ENCODE assay signal across 14 cellular contexts in the genomic region with DNA sequence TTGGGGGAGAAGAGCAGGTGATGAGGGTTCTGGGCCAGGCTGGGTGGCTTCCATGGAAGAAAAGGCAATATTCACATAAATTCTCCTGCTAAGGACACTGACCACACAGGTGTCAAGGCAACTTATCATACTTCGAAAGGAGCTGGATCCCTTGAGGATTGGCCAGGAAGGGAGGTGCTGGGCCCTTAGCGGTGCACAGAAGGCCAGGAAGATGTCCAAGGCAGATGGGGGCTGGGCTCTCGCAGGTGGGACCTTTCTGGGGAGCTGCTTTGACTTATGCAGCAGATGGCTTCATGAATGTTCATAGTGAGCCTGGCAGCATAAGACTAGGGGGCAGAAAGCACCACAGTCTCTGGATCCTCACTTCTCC. TPM values are rescaled to one million over a fixed set of nuclear protein-coding genes. Genes with fewer than 3 reads are reported as not detected.
DNase-seq lines count a peak whose midpoint lies in the region; ATAC-seq, FAIRE-seq and TF ChIP-seq lines count a peak whose summit lies in the region.
"Had no signal": no experiment of that assay in that cellular context is flagged by ENCODE, and none has a peak within 500 bp of the region (broad histone marks: within the 10 kb centered on the region; RNA-seq: fewer than 3 reads in every experiment).

No MANE protein-coding gene starts in this region.

- CTCF ChIA-PET in A549 (lab: Yijun Ruan, JAX) (interaction anchor here (0.7 to 12.3 kb wide), 9 partner anchors 9 to 465 kb away, joined by 3 to 139 read pairs (median 6); a partner anchor contains a TSS), HCT116 (lab: Charles Lee) (interaction anchor here (1.0 to 2.1 kb wide), 6 partner anchors 9 to 96 kb away, joined by 3 to 49 read pairs (median 8); a partner anchor contains a TSS)

- H2AK5ac ChIP-seq in neuronal stem cell (ENCODE audit: low read depth, low read length), result no peak overlapping the region

- H3K4ac ChIP-seq in neuronal stem cell (ENCODE audit: low read length), result no peak overlapping the region

- no peak overlapping the region for H4K91ac ChIP-seq in neuronal stem cell (ENCODE audit: low read depth, low read length, poor library complexity)

- H3K14ac ChIP-seq in neuronal stem cell (ENCODE audit: low read length), result no peak overlapping the region

- H4K20me1 ChIP-seq in HCT116 (ENCODE audit: insufficient read depth), result no peaks in the 10 kb centered on the region

- TF ChIP-seq POLR2A in A549 (IDR thresholded peaks at IDR 0.05; ENCODE audit: low read length) (no peak), HCT116 (IDR thresholded peaks at IDR 0.05; ENCODE audit: borderline replicate concordance, extremely low read depth, insufficient read depth, insufficient read length) (no peak)

- no peak overlapping the region for H3K4me2 ChIP-seq in A549
- H3K4me2 ChIP-seq in HCT116 (ENCODE audit: low read length), result no peak overlapping the region
- H3K4me2 ChIP-seq in neuronal stem cell (ENCODE audit: insufficient read depth, low read length, poor library complexity, severe bottlenecking), result no peak overlapping the region

- no peak for FAIRE-seq in A549 (lab: Jason Lieb, UNC)
- FAIRE-seq: keratinocyte, TTC549 had no signal

- H3K4me1 Mint-ChIP-seq in stimulated activated naive CD8-positive, alpha-beta T cell treated with anti-CD3 and anti-CD28 coated beads, Interleukin-15, amount 100 ng/mL, for 72 hours, result peaks cover 45% of the 10 kb centered on the region

- RAD21 ChIA-PET in HCT116 (lab: Charles Lee; ENCODE audit: low non-redundant PET in 1 of 2, low total read pairs in 2 of 2, uncharacterized antibody in 2 of 2, unreplicated experiment in 2 of 2), result interaction anchor here (0.8 to 1.4 kb wide), 3 partner anchors 9 to 12 kb away, joined by 3 to 11 read pairs (median 4); no protein-coding TSS in a partner anchor

- DNase-seq in A549 (ENCODE audit: low read depth in 1 of 2, low spot score in 1 of 2), result no peak
- no peak for DNase-seq in HCT116 (ENCODE audit: low read depth, low spot score)
- DNase-seq in dorsolateral prefrontal cortex, result peak in 1 of 10 donors; percentile 37
- no peak for DNase-seq in neuronal stem cell (ENCODE audit: low spot score)
- DNase-seq in stimulated activated naive CD8-positive, alpha-beta T cell treated with anti-CD3 and anti-CD28 coated beads, Interleukin-15, amount 100 ng/mL, for 72 hours, result no peak
- no peak for DNase-seq in BE2C
- DNase-seq in CD1c-positive myeloid dendritic cell (ENCODE audit: extremely low spot score), result no peak
- DNase-seq: activated T-cell treated with anti-CD3 and anti-CD28 coated beads for 4 hours, NCI-H2081 treated with DMSO at 0.1 percent for 48 hours had no signal

- no peaks in the 10 kb centered on the region for H3K9me3 ChIP-seq in A549
- no peaks in the 10 kb centered on the region for H3K9me3 ChIP-seq in HCT116 (ENCODE audit: control insufficient read depth in 1 of 2, insufficient read depth in 1 of 2, low read depth in 1 of 2, low read length in 2 of 2)
- H3K9me3 ChIP-seq in neuronal stem cell (replicated peaks in 1 of 2; ENCODE audit: control insufficient read depth in 2 of 2, insufficient read depth in 1 of 2, low read depth in 1 of 2, low read length in 2 of 2), result peaks cover 0 to 1% of the 10 kb centered on the region in 2 donors
- H3K9me3 ChIP-seq in BE2C, result no peaks in the 10 kb centered on the region
- H3K9me3 ChIP-seq: breast epithelium, upper lobe of left lung had no signal

- WGBS in A549 (ENCODE audit: missing lambda C conversion rate), result 53% methylated on average over 3 of the region's 3 CpGs
- no CpG with 5 or more reads among the region's 3 CpGs for WGBS in neuronal stem cell (ENCODE audit: extremely low coverage in 2 of 2, insufficient read length in 2 of 2, insufficient replicate concordance in 1 of 2), 2 donors

- H2BK12ac ChIP-seq in neuronal stem cell (ENCODE audit: low read length), result no peak overlapping the region

- H3K36me3 ChIP-seq in HCT116 (ENCODE audit: control insufficient read depth in 1 of 2, insufficient read depth in 2 of 2, low read length in 2 of 2) (peaks cover 9 to 41% of the 10 kb centered on the region in 2 experiments; a peak in 3 of 4 replicates), neuronal stem cell (replicated peaks in 1 of 2; ENCODE audit: control insufficient read depth in 2 of 2, insufficient read depth in 2 of 2, low read length in 2 of 2) (peaks cover 32 to 62% of the 10 kb centered on the region in 2 donors), BE2C (peaks cover 18% of the 10 kb centered on the region)
- H3K36me3 ChIP-seq: breast epithelium had no signal

- peak overlapping the region in 1 of 2 donors; percentile 2 for H3K27ac Mint-ChIP-seq in stimulated activated naive CD8-positive, alpha-beta T cell treated with anti-CD3 and anti-CD28 coated beads, Interleukin-15, amount 100 ng/mL, for 72 hours

- H3K4me3 Mint-ChIP-seq in stimulated activated naive CD8-positive, alpha-beta T cell treated with anti-CD3 and anti-CD28 coated beads, Interleukin-15, amount 100 ng/mL, for 72 hours, result no peak overlapping the region

- H3K9ac ChIP-seq in HCT116 (ENCODE audit: low read length), result no peak overlapping the region
- no peak overlapping the region for H3K9ac ChIP-seq in neuronal stem cell (ENCODE audit: low read depth, low read length, poor library complexity)

- BruUV-seq in HCT116 (replicated peaks; lab: Mats Ljungman, UMichigan), result no TSS peak

- H3K79me2 ChIP-seq in HCT116 (ENCODE audit: insufficient read depth, low read length), result peaks cover 22% of the 10 kb centered on the region

- H3K9me2 ChIP-seq in HCT116 (ENCODE audit: insufficient read depth), result no peaks in the 10 kb centered on the region

- TF ChIP-seq EP300 in A549 (IDR thresholded peaks at IDR 0.05), result no peak

- no peak overlapping the region for H3K23ac ChIP-seq in neuronal stem cell (ENCODE audit: low read depth, low read length, poor library complexity)

- no peak for TF ChIP-seq RAD21 in A549 (conservative IDR thresholded peaks at IDR 0.05 in 1 of 2, IDR thresholded peaks at IDR 0.05 in 1 of 2)
- TF ChIP-seq RAD21 in HCT116 (IDR thresholded peaks at IDR 0.05; ENCODE audit: low read depth), result no peak

- intact Hi-C loops in HCT116 (cut with micrococcal nuclease), result no loop called here
- intact Hi-C loops in dorsolateral prefrontal cortex (cut with DNase I), result no loop called here

- no peak for TF ChIP-seq CTCF in A549 (IDR thresholded peaks at IDR 0.05)
- no peak for TF ChIP-seq CTCF in HCT116 (IDR thresholded peaks at IDR 0.05 in 2 of 3, conservative IDR thresholded peaks at IDR 0.05 in 1 of 3; ENCODE audit: borderline replicate concordance in 1 of 3, insufficient read depth in 1 of 3, low read depth in 2 of 3, low read length in 2 of 3)
- peak in 6 of 56 donors; percentile 1 to 13 (median 2) for TF ChIP-seq CTCF in dorsolateral prefrontal cortex (IDR thresholded peaks at IDR 0.05 in 54 of 56, conservative IDR thresholded peaks at IDR 0.05 in 2 of 56; ENCODE audit: low read depth in 1 of 56, partially characterized antibody in 56 of 56)
- no peak for TF ChIP-seq CTCF in BE2C (IDR thresholded peaks at IDR 0.05; ENCODE audit: low read depth, low read length)

- ATAC-seq in A549 (no peak), HCT116 (no peak), HG03039 (IDR thresholded peaks at IDR 0.05; ENCODE audit: unreplicated experiment) (no peak)
- ATAC-seq in stimulated activated naive CD8-positive, alpha-beta T cell treated with anti-CD3 and anti-CD28 coated beads, Interleukin-15, amount 100 ng/mL, for 72 hours, result no peak

- H3K18ac ChIP-seq in neuronal stem cell (ENCODE audit: low read length), result no peak overlapping the region

- H3K27ac ChIP-seq in A549, result 0 out of 6 replicates have a peak overlapping the region, but pooled peaks of 1 of the 2 experiments have one; percentile 10
- H3K27ac ChIP-seq in HCT116 (ENCODE audit: low read depth, low read length), result 0 out of 2 replicates have a peak overlapping the region, but pooled peaks have one; percentile 6
- H3K27ac ChIP-seq in dorsolateral prefrontal cortex, result peak overlapping the region in 47 of 59 donors; percentile 4 to 100 (median 60)
- peak overlapping the region; percentile 1 for H3K27ac ChIP-seq in neuronal stem cell (replicated peaks; ENCODE audit: low read length)

- no peak overlapping the region for H2BK5ac ChIP-seq in neuronal stem cell (ENCODE audit: low read length)

- no peaks in the 10 kb centered on the region for H3K9me3 Mint-ChIP-seq in stimulated activated naive CD8-positive, alpha-beta T cell treated with anti-CD3 and anti-CD28 coated beads, Interleukin-15, amount 100 ng/mL, for 72 hours

- no peak overlapping the region for H3K4me3 ChIP-seq in A549
- H3K4me3 ChIP-seq in HCT116 (replicated peaks in 1 of 2; ENCODE audit: low read depth in 1 of 2, low read length in 2 of 2), result no peak overlapping the region
- peak overlapping the region in 1 of 59 donors; percentile 17 for H3K4me3 ChIP-seq in dorsolateral prefrontal cortex
- H3K4me3 ChIP-seq in neuronal stem cell (ENCODE audit: low read length in 2 of 2), result no peak overlapping the region
- no peak overlapping the region for H3K4me3 ChIP-seq in BE2C (ENCODE audit: low read depth, low read length)
- H3K4me3 ChIP-seq: breast epithelium, upper lobe of left lung had no signal

- H4K8ac ChIP-seq in neuronal stem cell (ENCODE audit: low read depth, low read length), result no peak overlapping the region

- no peak overlapping the region for H2BK120ac ChIP-seq in neuronal stem cell (ENCODE audit: low read depth, low read length)

- H2BK15ac ChIP-seq in neuronal stem cell (ENCODE audit: low read length), result no peak overlapping the region

- H3K4me1 ChIP-seq in A549 (peaks cover 50% of the 10 kb centered on the region), HCT116 (ENCODE audit: control insufficient read depth in 1 of 2, insufficient read depth in 2 of 2, low read length in 2 of 2) (peaks cover 26 to 60% of the 10 kb centered on the region in 2 experiments), neuronal stem cell (ENCODE audit: control insufficient read depth in 2 of 2, insufficient read depth in 1 of 2, low read depth in 1 of 2, low read length in 2 of 2) (peaks cover 9 to 11% of the 10 kb centered on the region in 2 donors), BE2C (no peaks in the 10 kb centered on the region; the same call in none of the 2 replicates)

- POLR2A ChIA-PET in A549 (lab: Yijun Ruan, JAX), result interaction anchor here (1.0 to 1.4 kb wide), 4 partner anchors 9 to 105 kb away, joined by 4 to 7 read pairs (median 4); a partner anchor contains a TSS
- POLR2A ChIA-PET in HCT116 (lab: Charles Lee), result interaction anchor here (0.7 to 1.8 kb wide), 3 partner anchors 13 to 393 kb away, joined by 3 to 9 read pairs (median 3); a partner anchor contains a TSS

- peaks cover 15% of the 10 kb centered on the region for H3K79me1 ChIP-seq in neuronal stem cell (ENCODE audit: low read depth, low read length)

- no peaks in the 10 kb centered on the region for H3K27me3 Mint-ChIP-seq in stimulated activated naive CD8-positive, alpha-beta T cell treated with anti-CD3 and anti-CD28 coated beads, Interleukin-15, amount 100 ng/mL, for 72 hours

- H3K27me3 ChIP-seq in HCT116 (ENCODE audit: insufficient read depth, low read length) (no peaks in the 10 kb centered on the region), dorsolateral prefrontal cortex (no peaks in the 10 kb centered on the region), neuronal stem cell (ENCODE audit: control insufficient read depth in 3 of 3, insufficient read depth in 3 of 3, low read depth in 1 of 3, low read length in 3 of 3) (no peaks in the 10 kb centered on the region), BE2C (no peaks in the 10 kb centered on the region)
- H3K27me3 ChIP-seq: breast epithelium, upper lobe of left lung had no signal

- H2AFZ ChIP-seq in HCT116 (ENCODE audit: low read depth, low read length, poor library complexity, severe bottlenecking) (no peak overlapping the region), neuronal stem cell (ENCODE audit: low read length) (no peak overlapping the region)

RNA-seq across cellular contexts. Expression of a gene that starts 3.9 kb away (rescaled TPM):
- polyA plus RNA-seq in A549 (2011; rRNA removed) (512 and 724 TPM in 2 replicates), A549 (2017; fragmentation: RNase III; extraction: RNeasy Plus Mini Kit Qiagen cat#74134 plus additional on column Dnase treatment) (493 to 547 TPM (median 530 TPM) in 3 replicates)
- polyA plus RNA-seq in A549 (2012; cell fraction: cytosol; rRNA removed), result 639 and 645 TPM in 2 replicates
- polyA plus RNA-seq in A549 (2012; cell fraction: nucleus; rRNA removed), result 264 and 317 TPM in 2 replicates
- 238 and 252 TPM in 2 replicates for polyA minus RNA-seq in A549 (2011; rRNA and poly(A)+ RNA removed)
- total RNA-seq in HCT116 (2021; ENCODE audit: unreplicated experiment) (355 TPM), dorsolateral prefrontal cortex (100 to 1,000 TPM; 216 to 509 (median 301) TPM)
- polyA plus RNA-seq in HCT116 (2012), result 349 and 393 TPM in 2 replicates
- polyA plus RNA-seq in neuronal stem cell (2013, experiment 1 of 2), result 879 TPM
- 873 TPM for polyA plus RNA-seq in neuronal stem cell (2013, experiment 2 of 2)
- 1,347 TPM for polyA plus RNA-seq in BE2C (2012; ENCODE audit: insufficient read depth, insufficient read length, low read depth)

RNA-seq across cellular contexts. Expression of a gene that starts 4.7 kb away (rescaled TPM):
- 8.1 and 9.1 TPM in 2 replicates for polyA plus RNA-seq in A549 (2011; rRNA removed)
- 7.8 and 8.3 TPM in 2 replicates for polyA plus RNA-seq in A549 (2012; cell fraction: cytosol; rRNA removed)
- polyA plus RNA-seq in A549 (2012; cell fraction: nucleus; rRNA removed), result 28.7 and 33.2 TPM in 2 replicates
- polyA plus RNA-seq in A549 (2017; fragmentation: RNase III; extraction: RNeasy Plus Mini Kit Qiagen cat#74134 plus additional on column Dnase treatment), result 3.4 to 5.4 TPM (median 4.1 TPM) in 3 replicates
- 7.1 and 7.8 TPM in 2 replicates for polyA minus RNA-seq in A549 (2011; rRNA and poly(A)+ RNA removed)
- total RNA-seq in HCT116 (2021; ENCODE audit: unreplicated experiment), result 6.2 TPM
- 3.2 and 3.3 TPM in 2 replicates for polyA plus RNA-seq in HCT116 (2012)
- 10 to 100 TPM in 45 of 120 experiments, 1 to 10 TPM in 75; 3.2 to 19.4 (median 9.0) TPM for total RNA-seq in dorsolateral prefrontal cortex
- 7.0 TPM for polyA plus RNA-seq in neuronal stem cell (2013, experiment 1 of 2)
- 6.2 TPM for polyA plus RNA-seq in neuronal stem cell (2013, experiment 2 of 2)
- polyA plus RNA-seq in BE2C (2012; ENCODE audit: insufficient read depth, insufficient read length, low read depth), result 2.2 TPM

RNA-seq across cellular contexts. Expression of a gene that starts 9.1 kb away (rescaled TPM):
- 112 and 115 TPM in 2 replicates for polyA plus RNA-seq in A549 (2011; rRNA removed)
- 261 and 312 TPM in 2 replicates for polyA plus RNA-seq in A549 (2012; cell fraction: cytosol; rRNA removed)
- 103 and 115 TPM in 2 replicates for polyA plus RNA-seq in A549 (2012; cell fraction: nucleus; rRNA removed)
- 129 to 138 TPM (median 134 TPM) in 3 replicates for polyA plus RNA-seq in A549 (2017; fragmentation: RNase III; extraction: RNeasy Plus Mini Kit Qiagen cat#74134 plus additional on column Dnase treatment)
- 45.1 and 64.8 TPM in 2 replicates for polyA minus RNA-seq in A549 (2011; rRNA and poly(A)+ RNA removed)
- total RNA-seq in HCT116 (2021; ENCODE audit: unreplicated experiment), result 85.5 TPM
- 137 and 151 TPM in 2 replicates for polyA plus RNA-seq in HCT116 (2012)
- 100 to 1,000 TPM in 89 of 120 experiments, 10 to 100 TPM in 31; 73.5 to 149 (median 111) TPM for total RNA-seq in dorsolateral prefrontal cortex
- polyA plus RNA-seq in neuronal stem cell (2013, experiment 1 of 2), result 97.5 TPM
- polyA plus RNA-seq in neuronal stem cell (2013, experiment 2 of 2), result 97.1 TPM
- polyA plus RNA-seq in BE2C (2012; ENCODE audit: insufficient read depth, insufficient read length, low read depth), result 146 TPM

RNA-seq across cellular contexts. Expression of a gene that starts 17.2 kb away (rescaled TPM):
- polyA plus RNA-seq in A549 (2011; rRNA removed) (1.1 and 1.4 TPM in 2 replicates), A549 (2017; fragmentation: RNase III; extraction: RNeasy Plus Mini Kit Qiagen cat#74134 plus additional on column Dnase treatment) (1.7 to 2.0 TPM (median 1.9 TPM) in 3 replicates)
- 0.66 and 1.2 TPM in 2 replicates for polyA plus RNA-seq in A549 (2012; cell fraction: cytosol; rRNA removed)
- polyA plus RNA-seq in A549 (2012; cell fraction: nucleus; rRNA removed), result 7.3 and 8.5 TPM in 2 replicates
- polyA minus RNA-seq in A549 (2011; rRNA and poly(A)+ RNA removed), result 1.5 and 2.8 TPM in 2 replicates
- total RNA-seq in HCT116 (2021; ENCODE audit: unreplicated experiment) (17.8 TPM), dorsolateral prefrontal cortex (100 to 1,000 TPM in 38 of 120 experiments, 10 to 100 TPM in 82; 47.1 to 183 (median 85.5) TPM)
- polyA plus RNA-seq in HCT116 (2012), result 14.7 and 15.0 TPM in 2 replicates
- 59.4 TPM for polyA plus RNA-seq in neuronal stem cell (2013, experiment 1 of 2)
- polyA plus RNA-seq in neuronal stem cell (2013, experiment 2 of 2), result 56.0 TPM
- polyA plus RNA-seq in BE2C (2012; ENCODE audit: insufficient read depth, insufficient read length, low read depth), result 3.1 TPM

RNA-seq across cellular contexts. Expression of a gene that starts 18.0 kb away (rescaled TPM):
- polyA plus RNA-seq in A549 (2011; rRNA removed), result 1.2 and 1.4 TPM in 2 replicates
- polyA plus RNA-seq in A549 (2012; cell fraction: cytosol; rRNA removed), result 4.5 and 5.5 TPM in 2 replicates
- 3.1 and 4.5 TPM in 2 replicates for polyA plus RNA-seq in A549 (2012; cell fraction: nucleus; rRNA removed)
- polyA plus RNA-seq in A549 (2017; fragmentation: RNase III; extraction: RNeasy Plus Mini Kit Qiagen cat#74134 plus additional on column Dnase treatment), result 2.8 to 3.6 TPM (median 3.1 TPM) in 3 replicates
- polyA minus RNA-seq in A549 (2011; rRNA and poly(A)+ RNA removed), result 3.1 and 3.3 TPM in 2 replicates
- 5.3 TPM for total RNA-seq in HCT116 (2021; ENCODE audit: unreplicated experiment)
- polyA plus RNA-seq in HCT116 (2012), result 5.1 and 6.5 TPM in 2 replicates
- 10 to 100 TPM; 11.9 to 63.8 (median 21.4) TPM for total RNA-seq in dorsolateral prefrontal cortex
- 26.1 TPM for polyA plus RNA-seq in neuronal stem cell (2013, experiment 1 of 2)
- 26.4 TPM for polyA plus RNA-seq in neuronal stem cell (2013, experiment 2 of 2)
- 111 TPM for polyA plus RNA-seq in BE2C (2012; ENCODE audit: insufficient read depth, insufficient read length, low read depth)
